ENCODE assay signal across 16 cellular contexts in the genomic region with DNA sequence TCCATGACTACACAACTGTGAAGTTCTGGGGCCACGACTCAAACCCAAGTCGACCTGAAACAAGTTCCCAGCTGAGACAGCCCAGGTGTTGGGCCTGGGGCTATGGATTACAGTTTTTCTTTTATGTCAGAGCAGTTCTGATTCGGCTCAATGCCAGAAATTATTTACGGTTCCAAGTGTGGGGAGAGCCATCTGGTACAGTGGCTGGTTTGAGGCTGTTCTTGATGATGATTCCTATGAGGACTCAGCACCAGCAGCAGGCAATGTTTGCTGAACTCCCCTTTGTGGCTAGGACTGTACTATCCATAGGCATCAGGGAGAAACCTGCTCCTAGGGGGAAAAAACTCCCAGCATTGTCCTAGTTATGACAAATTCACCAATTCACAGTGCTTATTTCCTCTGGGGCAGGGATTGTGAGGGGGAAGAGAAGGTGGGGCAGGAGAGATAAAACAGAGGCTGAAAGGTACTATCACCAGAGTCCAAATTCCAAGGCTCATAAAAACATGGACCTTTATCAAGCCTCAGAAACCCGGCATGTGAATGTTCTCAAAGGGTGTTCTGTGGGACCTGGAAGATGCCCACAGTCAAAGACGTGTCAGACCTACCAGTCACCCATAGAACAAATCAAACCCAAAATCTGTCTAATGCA. TPM values are rescaled to one million over a fixed set of nuclear protein-coding genes. Genes with fewer than 3 reads are reported as not detected.
A peak's percentile ranks its signal among the peaks of the same experiment; 100 is the strongest.
DNase-seq lines count a peak whose midpoint lies in the region; ATAC-seq and TF ChIP-seq lines count a peak whose summit lies in the region.
"Had no signal": no experiment of that assay in that cellular context is flagged by ENCODE, and none has a peak within 500 bp of the region (broad histone marks: within the 10 kb centered on the region; RNA-seq: fewer than 3 reads in every experiment).

No MANE protein-coding gene starts in this region.

- H3K79me1 ChIP-seq in neuronal stem cell (ENCODE audit: low read depth, low read length), result no peaks in the 10 kb centered on the region

- H3K9me3 ChIP-seq in liver (ENCODE audit: control insufficient read depth in 4 of 4, low read length in 3 of 4), result no peaks in the 10 kb centered on the region
- peaks cover 0 to 5% of the 10 kb centered on the region in 2 donors for H3K9me3 ChIP-seq in neuronal stem cell (replicated peaks in 1 of 2; ENCODE audit: control insufficient read depth in 2 of 2, insufficient read depth in 1 of 2, low read depth in 1 of 2, low read length in 2 of 2)
- no peaks in the 10 kb centered on the region for H3K9me3 ChIP-seq in upper lobe of left lung
- H3K9me3 ChIP-seq in left lung, result no peaks in the 10 kb centered on the region
- H3K9me3 ChIP-seq: gastrocnemius medialis, pancreas had no signal

- no peak overlapping the region for H3K4me3 ChIP-seq in liver (ENCODE audit: low read depth in 1 of 3, low read length in 3 of 3)
- H3K4me3 ChIP-seq in neuronal stem cell (ENCODE audit: low read length in 2 of 2), result no peak overlapping the region
- H3K4me3 ChIP-seq in upper lobe of left lung, result no peak overlapping the region
- no peak overlapping the region for H3K4me3 ChIP-seq in left lung
- H3K4me3 ChIP-seq: gastrocnemius medialis, pancreas had no signal

- no peak overlapping the region for H2AK5ac ChIP-seq in neuronal stem cell (ENCODE audit: low read depth, low read length)

- no peak overlapping the region for H3K23ac ChIP-seq in neuronal stem cell (ENCODE audit: low read depth, low read length, poor library complexity)

- no peaks in the 10 kb centered on the region for H3K36me3 Mint-ChIP-seq in natural killer cell treated with Interleukin-12 subunit alpha and Interleukin-12 subunit beta and Interleukin-15 and Interleukin-18, amount 100 ng/mL, for 72 hours

- WGBS in liver, result 71% methylated on average over 6 of the region's 6 CpGs
- WGBS in neuronal stem cell (ENCODE audit: extremely low coverage in 2 of 2, insufficient read length in 2 of 2, insufficient replicate concordance in 1 of 2), 2 donors, result no CpG with 5 or more reads among the region's 6 CpGs
- 68 to 80% methylated on average over 4 to 6 of the region's 6 CpGs for WGBS in upper lobe of left lung, 2 donors

- H3K4me1 ChIP-seq in liver (ENCODE audit: control insufficient read depth in 4 of 4, insufficient read depth in 4 of 4, low read length in 3 of 4) (no peaks in the 10 kb centered on the region), neuronal stem cell (ENCODE audit: control insufficient read depth in 2 of 2, insufficient read depth in 1 of 2, low read depth in 1 of 2, low read length in 2 of 2) (no peaks in the 10 kb centered on the region), upper lobe of left lung (peaks cover 0 to 8% (median 3%) of the 10 kb centered on the region in 4 donors), left lung (no peaks in the 10 kb centered on the region)
- H3K4me1 ChIP-seq: pancreas had no signal

- no peak overlapping the region for H4K8ac ChIP-seq in neuronal stem cell (ENCODE audit: low read depth, low read length)

- H3K27me3 Mint-ChIP-seq in natural killer cell treated with Interleukin-12 subunit alpha and Interleukin-12 subunit beta and Interleukin-15 and Interleukin-18, amount 100 ng/mL, for 72 hours, result peaks cover 0 to 9% of the 10 kb centered on the region in 2 donors

- H3K27me3 ChIP-seq in liver (ENCODE audit: control insufficient read depth in 4 of 4, insufficient read depth in 4 of 4, low read length in 3 of 4) (no peaks in the 10 kb centered on the region), neuronal stem cell (ENCODE audit: control insufficient read depth in 3 of 3, insufficient read depth in 3 of 3, low read depth in 1 of 3, low read length in 3 of 3) (no peaks in the 10 kb centered on the region), upper lobe of left lung (no peaks in the 10 kb centered on the region), left lung (no peaks in the 10 kb centered on the region)
- H3K27me3 ChIP-seq: gastrocnemius medialis, pancreas had no signal

- H3K27ac ChIP-seq in liver (ENCODE audit: low read depth in 1 of 2, low read length in 2 of 2) (no peak overlapping the region), neuronal stem cell (replicated peaks; ENCODE audit: low read length) (no peak overlapping the region), upper lobe of left lung (no peak overlapping the region), left lung (no peak overlapping the region)
- H3K27ac ChIP-seq: gastrocnemius medialis, pancreas had no signal

- H3K4me3 Mint-ChIP-seq in natural killer cell treated with Interleukin-12 subunit alpha and Interleukin-12 subunit beta and Interleukin-15 and Interleukin-18, amount 100 ng/mL, for 72 hours, result no peak overlapping the region
- H3K4me3 Mint-ChIP-seq: HFFc6 had no signal

- no peak overlapping the region for H3K4me2 ChIP-seq in neuronal stem cell (ENCODE audit: insufficient read depth, low read length, poor library complexity, severe bottlenecking)

- no peak overlapping the region for H2BK15ac ChIP-seq in neuronal stem cell (ENCODE audit: low read length)

- no peak overlapping the region for H2BK12ac ChIP-seq in neuronal stem cell (ENCODE audit: low read length)

- TF ChIP-seq POLR2A in upper lobe of left lung (IDR thresholded peaks at IDR 0.05), result no peak

- peaks cover 0 to 3% of the 10 kb centered on the region in 2 donors for H3K4me1 Mint-ChIP-seq in natural killer cell treated with Interleukin-12 subunit alpha and Interleukin-12 subunit beta and Interleukin-15 and Interleukin-18, amount 100 ng/mL, for 72 hours (ENCODE audit: low read depth in 2 of 2)

- no peak; the same call in 2 of the 3 replicates for ATAC-seq in SK-N-SH treated with all-trans-retinoic acid at 6 μM for 48 hours
- ATAC-seq in natural killer cell treated with Interleukin-12 subunit alpha and Interleukin-12 subunit beta and Interleukin-15 and Interleukin-18, amount 100 ng/mL, for 72 hours, result no peak
- no peak for ATAC-seq in upper lobe of left lung (ENCODE audit: low FRiP score in 2 of 2)
- ATAC-seq in left lung, result no peak
- ATAC-seq: activated CD4-positive, CD25-positive, alpha-beta regulatory T cell treated with anti-CD3 and anti-CD28 coated beads, Interleukin-2, amount 50 U/mL, for 24 hours; gastrocnemius medialis; PC-3 had no signal

- TF ChIP-seq CTCF in liver (IDR thresholded peaks at IDR 0.05; ENCODE audit: low read depth, low read length, missing input control) (no peak), upper lobe of left lung (IDR thresholded peaks at IDR 0.05) (no peak), left lung (IDR thresholded peaks at IDR 0.05) (no peak)

- no peak overlapping the region for H2BK5ac ChIP-seq in neuronal stem cell (ENCODE audit: low read length)

- no peak overlapping the region for H2BK120ac ChIP-seq in neuronal stem cell (ENCODE audit: low read depth, low read length)

- H3K27ac Mint-ChIP-seq in natural killer cell treated with Interleukin-12 subunit alpha and Interleukin-12 subunit beta and Interleukin-15 and Interleukin-18, amount 100 ng/mL, for 72 hours, result no peak overlapping the region
- H3K27ac Mint-ChIP-seq: HFFc6 had no signal

- no peak overlapping the region for H3K14ac ChIP-seq in neuronal stem cell (ENCODE audit: low read length)

- DNase-seq in DMS 273 (lab: John Stamatoyannopoulos, UW; ENCODE audit: unreplicated experiment), result peak; percentile 95
- DNase-seq in NCI-H1105 (lab: John Stamatoyannopoulos, UW), result peak; percentile 7
- DNase-seq in neuronal stem cell (ENCODE audit: low spot score), result no peak
- DNase-seq in natural killer cell treated with Interleukin-12 subunit alpha and Interleukin-12 subunit beta and Interleukin-15 and Interleukin-18, amount 100 ng/mL, for 72 hours (ENCODE audit: low spot score), result no peak
- DNase-seq in upper lobe of left lung, result no peak
- DNase-seq in left lung, result no peak
- DNase-seq: activated naive CD4-positive, alpha-beta T cell treated with Interleukin-2 at 50 U/mL for 16 hours; gastrocnemius medialis; HFFc6; midbrain; pancreas; PC-3; T-helper 1 cell had no signal

- H3K36me3 ChIP-seq in liver (ENCODE audit: control insufficient read depth in 4 of 4, insufficient read depth in 3 of 4, low read depth in 1 of 4, low read length in 3 of 4) (peaks cover 0 to 2% (median 1%) of the 10 kb centered on the region in 4 donors), neuronal stem cell (replicated peaks in 1 of 2; ENCODE audit: control insufficient read depth in 2 of 2, insufficient read depth in 2 of 2, low read length in 2 of 2) (peaks cover 0 to 20% of the 10 kb centered on the region in 2 donors), upper lobe of left lung (peaks cover 0 to 8% (median 4%) of the 10 kb centered on the region in 4 donors), left lung (peaks cover 0 to 21% of the 10 kb centered on the region in 2 donors)
- H3K36me3 ChIP-seq: pancreas had no signal

- TF ChIP-seq RAD21 in liver (IDR thresholded peaks at IDR 0.05), result no peak

- no peak overlapping the region for H4K91ac ChIP-seq in neuronal stem cell (ENCODE audit: low read depth, low read length, poor library complexity)

- no peak overlapping the region for H3K4ac ChIP-seq in neuronal stem cell (ENCODE audit: low read length)

- TF ChIP-seq EP300 in upper lobe of left lung (IDR thresholded peaks at IDR 0.05), result no peak

- no peak overlapping the region for H3K9ac ChIP-seq in liver (ENCODE audit: low read depth in 1 of 2, low read length in 2 of 2)
- H3K9ac ChIP-seq in neuronal stem cell (ENCODE audit: low read depth, low read length, poor library complexity), result no peak overlapping the region

- intact Hi-C loops in left lung (cut with DNase I), result no loop called here

- no peaks in the 10 kb centered on the region for H3K9me3 Mint-ChIP-seq in natural killer cell treated with Interleukin-12 subunit alpha and Interleukin-12 subunit beta and Interleukin-15 and Interleukin-18, amount 100 ng/mL, for 72 hours

- H3K18ac ChIP-seq in neuronal stem cell (ENCODE audit: low read length), result no peak overlapping the region

- no peak overlapping the region for H2AFZ ChIP-seq in neuronal stem cell (ENCODE audit: low read length)

TF ChIP-seq in SK-N-SH treated with all-trans-retinoic acid at 6 μM for 48 hours, 23 proteins besides CTCF, POLR2A, EP300 and RAD21 (continues in another document):
- no peak for TF ChIP-seq ZNF70 (CRISPR knock-in tag; IDR thresholded peaks at IDR 0.05)

RNA-seq across cellular contexts. Expression of gene CMTM4, which starts 18.2 kb away (rescaled TPM):
- total RNA-seq in liver (10 to 100 TPM in 1 of 2 donors, 1 to 10 TPM in 1; 8.1 to 19.7 TPM), upper lobe of left lung (10 to 100 TPM; 35.6 to 82.1 (median 55.1) TPM), left lung (10 to 100 TPM; 64.0 to 72.3 TPM)
- polyA plus RNA-seq in liver, result 1 to 10 TPM; 2.9 to 4.5 TPM
- polyA plus RNA-seq in neuronal stem cell (2013, experiment 1 of 2), result 17.4 TPM
- polyA plus RNA-seq in neuronal stem cell (2013, experiment 2 of 2), result 17.4 TPM
- total RNA-seq in natural killer cell treated with Interleukin-12 subunit alpha and Interleukin-12 subunit beta and Interleukin-15 and Interleukin-18, amount 100 ng/mL, for 72 hours, result 1 to 10 TPM; 1.2 to 2.2 TPM

RNA-seq across cellular contexts. Expression of gene DYNC1LI2, which starts 36.6 kb away (rescaled TPM):
- 100 to 1,000 TPM in 1 of 2 donors, 10 to 100 TPM in 1; 31.7 to 106 TPM for total RNA-seq in liver
- polyA plus RNA-seq in liver, result 10 to 100 TPM; 14.2 to 38.5 TPM
- polyA plus RNA-seq in neuronal stem cell (2013, experiment 1 of 2), result 154 TPM
- 164 TPM for polyA plus RNA-seq in neuronal stem cell (2013, experiment 2 of 2)
- total RNA-seq in natural killer cell treated with Interleukin-12 subunit alpha and Interleukin-12 subunit beta and Interleukin-15 and Interleukin-18, amount 100 ng/mL, for 72 hours, result 100 to 1,000 TPM in 1 of 2 donors, 10 to 100 TPM in 1; 74.0 to 101 TPM
- 100 to 1,000 TPM in 5 of 6 donors, 10 to 100 TPM in 1; 91.5 to 190 (median 132) TPM for total RNA-seq in upper lobe of left lung
- total RNA-seq in left lung, result 100 to 1,000 TPM; 118 to 141 TPM

Comparison
In these comparisons a context has a peak if more than half of its experiments do, and no peak if none do; other contexts are left out.
1. DNase-seq: peak in DMS 273 (single experiment) and NCI-H1105 (single experiment); none in neuronal stem cell (single experiment), natural killer cell treated with Interleukin-12 subunit alpha and Interleukin-12 subunit beta and Interleukin-15 and Interleukin-18, amount 100 ng/mL, for 72 hours (single experiment), upper lobe of left lung (0 of 2) and left lung (0 of 2).